ENCODE assay signal across 17 cellular contexts in the genomic region with DNA sequence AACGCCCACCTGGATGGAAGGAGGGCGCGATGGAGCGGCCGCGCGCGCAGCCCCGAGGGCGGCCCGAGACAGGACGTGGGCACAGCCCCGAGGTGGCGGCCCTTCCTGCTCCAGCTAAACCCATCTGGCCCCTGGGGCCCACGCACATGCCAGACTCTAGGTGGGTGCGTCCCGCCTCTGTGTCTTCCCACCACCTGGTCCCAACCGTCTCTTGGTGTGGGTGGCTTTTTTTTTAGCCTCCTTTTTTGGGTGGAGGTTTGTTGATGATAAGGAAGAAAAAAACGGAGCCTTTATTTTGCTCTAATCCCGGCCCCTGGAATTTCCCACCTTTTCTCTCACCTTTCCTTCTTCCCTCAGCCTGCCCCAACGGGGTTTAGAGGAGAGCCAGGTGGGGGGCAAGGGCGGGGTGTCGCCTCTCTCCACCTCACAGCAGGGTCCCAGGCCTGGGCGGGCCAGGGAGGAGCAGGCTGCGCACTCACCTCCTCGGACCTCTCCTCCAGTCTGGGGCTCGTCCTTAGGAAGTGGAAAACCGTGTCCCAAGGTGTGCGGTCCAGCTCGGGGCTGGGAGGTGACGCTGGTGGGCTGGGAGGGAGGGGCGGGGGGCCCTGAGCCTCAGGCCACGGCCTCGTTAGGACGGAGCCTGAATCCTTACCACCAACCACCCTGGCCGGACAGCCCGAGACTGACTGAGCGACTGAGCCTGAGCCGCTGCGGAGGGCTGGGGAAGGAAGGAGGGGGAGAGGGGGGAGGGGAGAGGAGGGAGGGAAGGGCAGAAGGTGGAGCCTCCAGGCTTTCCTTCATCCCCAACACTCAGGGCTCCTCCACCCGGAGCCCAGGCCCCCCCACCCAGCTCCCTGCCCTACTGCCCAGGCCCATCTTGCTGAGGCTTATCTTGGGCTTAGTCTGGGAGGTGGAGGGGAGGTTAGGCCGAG. TPM values are rescaled to one million over a fixed set of nuclear protein-coding genes. Genes with fewer than 3 reads are reported as not detected.
A peak's percentile ranks its signal among the peaks of the same experiment; 100 is the strongest.
DNase-seq lines count a peak whose midpoint lies in the region; ATAC-seq and TF ChIP-seq lines count a peak whose summit lies in the region.
"Had no signal": no experiment of that assay in that cellular context is flagged by ENCODE, and none has a peak within 500 bp of the region (broad histone marks: within the 10 kb centered on the region; RNA-seq: fewer than 3 reads in every experiment).

A gene (minus strand): TSS at position 696 of the 932 bp plus-strand sequence. CDS start 771 bp downstream, outside the sequence.

- intact Hi-C loops in left lung (cut with DNase I): no loop called here

- H3K4me1 ChIP-seq in HUES6 (ENCODE audit: control insufficient read depth, insufficient read depth, low read length) (peaks cover 33% of the 10 kb centered on the region), smooth muscle cell (ENCODE audit: low read depth) (peaks cover 9% of the 10 kb centered on the region), left lung (no peaks in the 10 kb centered on the region)
- H3K4me1 ChIP-seq: SJCRH30 had no signal

- H3K9me3 ChIP-seq in HUES6 (ENCODE audit: control insufficient read depth, insufficient read depth, low read depth, low read length) (no peaks in the 10 kb centered on the region), smooth muscle cell (replicated peaks; ENCODE audit: low read depth) (no peaks in the 10 kb centered on the region), left lung (no peaks in the 10 kb centered on the region)
- H3K9me3 ChIP-seq: mucosa of descending colon, SJCRH30 had no signal

- H3F3A ChIP-seq in smooth muscle cell (ENCODE audit: low read depth): no peaks in the 10 kb centered on the region

- DNase-seq in ecto neural progenitor cell (ENCODE audit: low spot score) (peak; percentile 75), smooth muscle cell (lab: John Stamatoyannopoulos, UW; ENCODE audit: unreplicated experiment) (no peak), NCI-H2029 treated with DMSO at 0.1 percent for 48 hours (lab: John Stamatoyannopoulos, UW) (no peak), left lung (no peak), COLO668 (lab: John Stamatoyannopoulos, UW; ENCODE audit: unreplicated experiment) (no peak)
- DNase-seq: activated CD8-positive, alpha-beta T cell treated with anti-CD3 and anti-CD28 coated beads, Interleukin-2, amount 10 ng/mL, durations not matched to agents 7 days and 5 days; erythroblast; mucosa of descending colon; NCI-H2029; SJCRH30; stimulated activated CD4-positive, alpha-beta T cell treated with anti-CD3 and anti-CD28 coated beads, Interleukin-4, amount 100 ng/mL, for 24 hours; stimulated activated naive CD4-positive, alpha-beta T cell had no signal

- 17% methylated on average over 34 of the region's 42 CpGs for WGBS in smooth muscle cell (ENCODE audit: low lambda C conversion rate)

- H3K79me2 ChIP-seq in smooth muscle cell (ENCODE audit: low read depth): no peaks in the 10 kb centered on the region

- H3K4me3 ChIP-seq in HUES6 (ENCODE audit: low read depth, low read length): peak within 1 kb of the TSS; percentile 60
- H3K4me3 ChIP-seq in smooth muscle cell: no peak within 1 kb of the TSS
- H3K4me3 ChIP-seq in left lung: no peak within 1 kb of the TSS
- H3K4me3 ChIP-seq: mucosa of descending colon, SJCRH30 had no signal

- H3K27ac ChIP-seq in HUES6 (ENCODE audit: low read depth, low read length): no peak within 1 kb of the TSS
- peak within 1 kb of the TSS; percentile 92 for H3K27ac ChIP-seq in layer of hippocampus (ENCODE audit: low read depth, low read length)
- no peak within 1 kb of the TSS for H3K27ac ChIP-seq in smooth muscle cell (ENCODE audit: low read depth)
- no peak within 1 kb of the TSS for H3K27ac ChIP-seq in left lung
- H3K27ac ChIP-seq: SJCRH30 had no signal

- H3K36me3 ChIP-seq in HUES6 (ENCODE audit: control insufficient read depth, insufficient read depth, low read length) (no peaks in the 10 kb centered on the region), smooth muscle cell (ENCODE audit: low read depth) (no peaks in the 10 kb centered on the region), left lung (no peaks in the 10 kb centered on the region)
- H3K36me3 ChIP-seq: SJCRH30 had no signal

- H2AFZ ChIP-seq in smooth muscle cell (ENCODE audit: low read depth): no peak within 1 kb of the TSS

- peaks cover 34% of the 10 kb centered on the region for H4K20me1 ChIP-seq in smooth muscle cell (ENCODE audit: low read depth)

- peak within 1 kb of the TSS; percentile 18 for H3K4me2 ChIP-seq in smooth muscle cell

- peak within 1 kb of the TSS; percentile 37 for H3K9ac ChIP-seq in HUES6 (ENCODE audit: low read length)
- H3K9ac ChIP-seq in smooth muscle cell (ENCODE audit: low read depth): no peak within 1 kb of the TSS

- TF ChIP-seq CTCF in smooth muscle cell (IDR thresholded peaks at IDR 0.05; ENCODE audit: borderline replicate concordance, insufficient read depth, poor library complexity, severe bottlenecking): no peak
- TF ChIP-seq CTCF in left lung (IDR thresholded peaks at IDR 0.05): no peak

- ATAC-seq in left lung (no peak), HG03095 (IDR thresholded peaks at IDR 0.05; ENCODE audit: unreplicated experiment) (no peak)
- ATAC-seq: activated CD8-positive, alpha-beta T cell treated with anti-CD3 and anti-CD28 coated beads, Interleukin-2, amount 10 ng/mL, durations not matched to agents 7 days and 5 days; mucosa of descending colon had no signal

- peaks cover 29% of the 10 kb centered on the region for H3K27me3 ChIP-seq in HUES6 (ENCODE audit: control insufficient read depth, insufficient read depth, low read length)
- no peaks in the 10 kb centered on the region for H3K27me3 ChIP-seq in layer of hippocampus (ENCODE audit: control insufficient read depth, insufficient read depth, low read length)
- H3K27me3 ChIP-seq in smooth muscle cell (ENCODE audit: low read depth): peaks cover 43% of the 10 kb centered on the region
- H3K27me3 ChIP-seq in left lung: no peaks in the 10 kb centered on the region
- H3K27me3 ChIP-seq: SJCRH30 had no signal

RNA-seq across cellular contexts. Expression of the gene that starts here (rescaled TPM):
- total RNA-seq in smooth muscle cell: not detected in 2 replicates
- polyA plus RNA-seq in smooth muscle cell: not detected in 2 replicates
- not detected for total RNA-seq in left lung
- total RNA-seq: activated CD8-positive, alpha-beta T cell treated with anti-CD3 and anti-CD28 coated beads, Interleukin-2, amount 10 ng/mL, durations not matched to agents 7 days and 5 days; renal cortical epithelial cell; SJCRH30 had no signal
- polyA plus RNA-seq: CD14-positive monocyte had no signal
